Comparison of ENCODE assay signal across 21 cellular contexts in genomic region chr13:75675421-75675820, GRCh38. TPM values are rescaled to one million over a fixed set of nuclear protein-coding genes. Genes with fewer than 3 reads are reported as not detected.
DNase-seq lines count a peak whose midpoint lies in the region; ATAC-seq, FAIRE-seq and TF ChIP-seq lines count a peak whose summit lies in the region.
"Had no signal": no experiment of that assay in that cellular context is flagged by ENCODE, and none has a peak within 500 bp of the region (broad histone marks: within the 10 kb centered on the region; RNA-seq: fewer than 3 reads in every experiment).

No MANE protein-coding gene starts in this region.

- H2AK5ac ChIP-seq in H1 (ENCODE audit: low read depth, low read length): no peak overlapping the region
- no peak overlapping the region for H2AK5ac ChIP-seq in mesenchymal stem cell (ENCODE audit: low read length, severe bottlenecking)

- no peak overlapping the region for H3K18ac ChIP-seq in H1 (ENCODE audit: extremely low read depth, low read length)
- no peak overlapping the region for H3K18ac ChIP-seq in mesenchymal stem cell (ENCODE audit: low read depth in 1 of 2, low read length in 2 of 2)

- H3K23ac ChIP-seq in H1 (ENCODE audit: insufficient read length) (no peak overlapping the region), mesenchymal stem cell (ENCODE audit: low read length in 2 of 2) (no peak overlapping the region)

- DNase-seq in MCF 10A (ENCODE audit: unreplicated experiment) (peak; percentile 20), breast epithelium (ENCODE audit: low spot score in 2 of 2) (no peak), H1 (ENCODE audit: low read depth in 1 of 2, low spot score in 2 of 2) (no peak), mesenchymal stem cell (no peak), inferior parietal cortex (ENCODE audit: extremely low spot score) (no peak), frontal cortex (ENCODE audit: low spot score in 2 of 2) (no peak)
- no peak for DNase-seq in activated CD4-positive, alpha-beta T cell treated with anti-CD3 and anti-CD28 coated beads, Interleukin-2, amount 10 ng/mL, durations not matched to agents 24 days and 14 days
- DNase-seq: activated B cell treated with CpG ODN at 0.5 μM for 24 hours; activated CD8-positive, alpha-beta memory T cell treated with anti-CD3 and anti-CD28 coated beads for 24 hours; brain microvascular endothelial cell; NCI-H774; PC-9; right cardiac atrium; SJCRH30; stimulated activated naive CD4-positive, alpha-beta T cell; T-helper 2 cell had no signal

- FAIRE-seq in H1 (lab: Jason Lieb, UNC): peak; percentile 32
- no peak for FAIRE-seq in frontal cortex (lab: Jason Lieb, UNC)

- ATAC-seq in HG02884 (IDR thresholded peaks at IDR 0.05; ENCODE audit: unreplicated experiment): no peak
- ATAC-seq: HCT116, right cardiac atrium had no signal

- TF ChIP-seq POLR2A in breast epithelium (IDR thresholded peaks at IDR 0.05) (no peak), H1 (IDR thresholded peaks at IDR 0.05; ENCODE audit: control extremely low read depth in 1 of 2, low read depth in 2 of 2, low read length in 2 of 2) (no peak)

- no peak overlapping the region for H3K4ac ChIP-seq in H1 (replicated peaks; ENCODE audit: insufficient read length, low read depth, low read length)
- H3K4ac ChIP-seq in mesenchymal stem cell (ENCODE audit: low read depth in 1 of 2, low read length in 2 of 2): no peak overlapping the region

- TF ChIP-seq CTCF in MCF 10A (IDR thresholded peaks at IDR 0.05; ENCODE audit: unreplicated experiment) (no peak), breast epithelium (IDR thresholded peaks at IDR 0.05) (no peak), H1 (IDR thresholded peaks at IDR 0.05; ENCODE audit: control extremely low read depth in 1 of 3, insufficient read depth in 1 of 3, low read depth in 1 of 3, low read length in 3 of 3) (no peak)

- H3K9me3 ChIP-seq in breast epithelium: no peaks in the 10 kb centered on the region
- H3K9me3 ChIP-seq in H1 (ENCODE audit: insufficient read depth in 2 of 2, low read depth in 1 of 2, low read length in 1 of 2): no peaks in the 10 kb centered on the region
- H3K9me3 ChIP-seq in mesenchymal stem cell (ENCODE audit: control insufficient read depth, low read length): no peaks in the 10 kb centered on the region
- H3K9me3 ChIP-seq: SJCRH30 had no signal

- H3K4me3 Mint-ChIP-seq in MCF 10A (ENCODE audit: unreplicated experiment): peak overlapping the region; percentile 79
- H3K4me3 Mint-ChIP-seq in activated CD4-positive, alpha-beta T cell treated with anti-CD3 and anti-CD28 coated beads, Interleukin-2, amount 10 ng/mL, durations not matched to agents 24 days and 14 days: no peak overlapping the region
- H3K4me3 Mint-ChIP-seq: activated B cell treated with CpG ODN at 0.5 μM for 24 hours; activated naive CD8-positive, alpha-beta T cell had no signal

- no peak overlapping the region for H4K91ac ChIP-seq in H1 (replicated peaks; ENCODE audit: insufficient read length, low read length)
- no peak overlapping the region for H4K91ac ChIP-seq in mesenchymal stem cell (ENCODE audit: low read length)

- no peak overlapping the region for H3K14ac ChIP-seq in H1 (ENCODE audit: insufficient read length)
- no peak overlapping the region for H3K14ac ChIP-seq in mesenchymal stem cell (ENCODE audit: low read length in 2 of 2)

- H3K4me1 ChIP-seq in breast epithelium (no peaks in the 10 kb centered on the region), H1 (replicated peaks in 1 of 4; ENCODE audit: control insufficient read depth in 3 of 4, insufficient read depth in 4 of 4, low read length in 3 of 4) (0 out of 7 replicates have a peak, but pooled peaks cover 0 to 3% (median 0%) of the 10 kb centered on the region in 4 experiments), mesenchymal stem cell (ENCODE audit: control insufficient read depth, insufficient read depth, low read depth, low read length) (peaks cover 1% of the 10 kb centered on the region)
- H3K4me1 ChIP-seq: SJCRH30 had no signal

- no peak for TF ChIP-seq RAD21 in H1 (IDR thresholded peaks at IDR 0.05 in 1 of 2, conservative IDR thresholded peaks at IDR 0.05 in 1 of 2; ENCODE audit: low read depth in 2 of 2, low read length in 2 of 2)

- intact Hi-C loops in MCF 10A (cut with micrococcal nuclease) (loop anchor here (2.0 to 10.0 kb wide), 3 partner anchors 797 to 1319 kb away; partner anchors contain the start of gene CLN5), breast epithelium (cut with DNase I; ENCODE audit: low total_unique reads) (no loop called here)
- intact Hi-C loops in activated CD4-positive, alpha-beta T cell treated with anti-CD3 and anti-CD28 coated beads, Interleukin-2, amount 10 ng/mL, durations not matched to agents 24 days and 14 days (cut with micrococcal nuclease): no loop called here

- no peak overlapping the region for H4K8ac ChIP-seq in H1 (ENCODE audit: extremely low read depth, insufficient read depth, low read length)
- no peak overlapping the region for H4K8ac ChIP-seq in mesenchymal stem cell (ENCODE audit: low read length)

- no peak overlapping the region for H4K5ac ChIP-seq in H1 (ENCODE audit: insufficient read length, low read depth, low read length)

- no peak for TF ChIP-seq EP300 in H1 (IDR thresholded peaks at IDR 0.05; ENCODE audit: borderline replicate concordance in 1 of 2, low read depth in 2 of 2, low read length in 2 of 2)

- H3K4me3 ChIP-seq in breast epithelium (peak overlapping the region in 1 of 3 donors; percentile 37), H1 (ENCODE audit: extremely low read depth in 1 of 4, insufficient read depth in 2 of 4, low read depth in 3 of 4, low read length in 4 of 4) (no peak overlapping the region), mesenchymal stem cell (ENCODE audit: insufficient read depth in 1 of 2, low read depth in 1 of 2, low read length in 2 of 2) (peak overlapping the region in 1 of 2 experiments; percentile 55)
- H3K4me3 ChIP-seq: lung, PC-9, SJCRH30 had no signal

- H2BK20ac ChIP-seq in H1 (ENCODE audit: low read length): no peak overlapping the region

- H2BK12ac ChIP-seq in H1 (ENCODE audit: low read depth, low read length) (no peak overlapping the region), mesenchymal stem cell (ENCODE audit: low read length in 2 of 2) (no peak overlapping the region)

- H2BK5ac ChIP-seq in H1 (ENCODE audit: low read depth, low read length) (no peak overlapping the region), mesenchymal stem cell (ENCODE audit: low read depth, low read length, poor library complexity, severe bottlenecking) (no peak overlapping the region)

- H3K27ac ChIP-seq in breast epithelium (no peak overlapping the region), H1 (ENCODE audit: low read depth, low read length) (no peak overlapping the region), mesenchymal stem cell (ENCODE audit: low read length, poor library complexity, severe bottlenecking) (no peak overlapping the region)
- H3K27ac ChIP-seq: 22Rv1, PC-9, SJCRH30 had no signal

- no peaks in the 10 kb centered on the region for H3K36me3 ChIP-seq in breast epithelium
- H3K36me3 ChIP-seq in H1 (ENCODE audit: control insufficient read depth in 2 of 4, insufficient read depth in 4 of 4, low read length in 3 of 4): no peaks in the 10 kb centered on the region
- H3K36me3 ChIP-seq in mesenchymal stem cell (ENCODE audit: control insufficient read depth in 1 of 2, insufficient read depth in 2 of 2, low read depth in 1 of 2, low read length in 2 of 2): peaks cover 7 to 15% of the 10 kb centered on the region in 2 experiments
- H3K36me3 ChIP-seq: SJCRH30 had no signal

- H2AFZ ChIP-seq in H1 (ENCODE audit: low read length) (no peak overlapping the region), mesenchymal stem cell (ENCODE audit: low read depth, low read length) (no peak overlapping the region)
- H2AFZ ChIP-seq: PC-9 had no signal

- H2BK120ac ChIP-seq in H1 (replicated peaks; ENCODE audit: low read depth, low read length) (no peak overlapping the region), mesenchymal stem cell (ENCODE audit: low read depth, low read length) (no peak overlapping the region)

- CTCF ChIA-PET in MCF 10A (lab: Yijun Ruan, JAX): interaction anchor here (0.6 to 5.5 kb wide), 14 partner anchors 9 to 1142 kb away, joined by 3 to 63 read pairs (median 4); no protein-coding TSS in a partner anchor
- CTCF ChIA-PET in H1 (lab: Charles Lee; ENCODE audit: partially characterized antibody): interaction anchor here (0.9 to 5.3 kb wide), 12 partner anchors 8 to 1227 kb away, joined by 3 to 42 read pairs (median 6); partner anchors contain the start of gene LMO7

- no peaks in the 10 kb centered on the region for H4K20me1 ChIP-seq in H1 (replicated peaks in 1 of 2; ENCODE audit: control insufficient read depth in 1 of 2, insufficient read depth in 2 of 2, low read length in 2 of 2)

- no peaks in the 10 kb centered on the region for H3K27me3 Mint-ChIP-seq in MCF 10A (ENCODE audit: insufficient read depth, unreplicated experiment)
- H3K27me3 Mint-ChIP-seq in activated CD4-positive, alpha-beta T cell treated with anti-CD3 and anti-CD28 coated beads, Interleukin-2, amount 10 ng/mL, durations not matched to agents 24 days and 14 days: no peaks in the 10 kb centered on the region
- H3K27me3 Mint-ChIP-seq: activated B cell treated with CpG ODN at 0.5 μM for 24 hours; activated naive CD8-positive, alpha-beta T cell had no signal

- H3K4me1 Mint-ChIP-seq in MCF 10A (ENCODE audit: insufficient read depth, unreplicated experiment): peaks cover 8% of the 10 kb centered on the region
- H3K4me1 Mint-ChIP-seq in activated CD4-positive, alpha-beta T cell treated with anti-CD3 and anti-CD28 coated beads, Interleukin-2, amount 10 ng/mL, durations not matched to agents 24 days and 14 days: no peaks in the 10 kb centered on the region
- H3K4me1 Mint-ChIP-seq: activated B cell treated with CpG ODN at 0.5 μM for 24 hours had no signal

- H3K79me1 ChIP-seq in H1 (ENCODE audit: low read depth, low read length) (no peaks in the 10 kb centered on the region), mesenchymal stem cell (replicated peaks; ENCODE audit: low read length, poor library complexity, severe bottlenecking) (peaks cover 11% of the 10 kb centered on the region)

- H3K27ac Mint-ChIP-seq in MCF 10A (ENCODE audit: low read depth, unreplicated experiment): peak overlapping the region; percentile 93
- no peak overlapping the region for H3K27ac Mint-ChIP-seq in activated CD4-positive, alpha-beta T cell treated with anti-CD3 and anti-CD28 coated beads, Interleukin-2, amount 10 ng/mL, durations not matched to agents 24 days and 14 days
- H3K27ac Mint-ChIP-seq: activated B cell treated with CpG ODN at 0.5 μM for 24 hours; activated naive CD8-positive, alpha-beta T cell had no signal

- H3K4me2 ChIP-seq in H1 (ENCODE audit: insufficient read depth in 1 of 2, low read depth in 2 of 2, low read length in 2 of 2) (no peak overlapping the region), mesenchymal stem cell (ENCODE audit: low read length, poor library complexity, severe bottlenecking) (no peak overlapping the region)
- H3K4me2 ChIP-seq: PC-9 had no signal

- no TSS peak for BruUV-seq in MCF 10A (replicated peaks; lab: Mats Ljungman, UMichigan)

- no peaks in the 10 kb centered on the region for H3K79me2 ChIP-seq in H1 (ENCODE audit: control insufficient read depth in 1 of 2, insufficient read depth in 2 of 2, low read length in 2 of 2)

- H3K27me3 ChIP-seq in breast epithelium (no peaks in the 10 kb centered on the region), H1 (replicated peaks in 1 of 4; ENCODE audit: control insufficient read depth in 3 of 4, extremely low read depth in 1 of 4, insufficient read depth in 3 of 4, low read length in 3 of 4) (no peaks in the 10 kb centered on the region), mesenchymal stem cell (ENCODE audit: control insufficient read depth in 1 of 2, insufficient read depth in 1 of 2, low read length in 2 of 2) (no peaks in the 10 kb centered on the region)
- H3K27me3 ChIP-seq: brain microvascular endothelial cell, SJCRH30 had no signal

- no peak overlapping the region for H2BK15ac ChIP-seq in H1 (ENCODE audit: low read length)
- no peak overlapping the region for H2BK15ac ChIP-seq in mesenchymal stem cell (ENCODE audit: low read depth, poor library complexity, severe bottlenecking)

- H3K36me3 Mint-ChIP-seq in MCF 10A (ENCODE audit: insufficient read depth, unreplicated experiment): peaks cover 10% of the 10 kb centered on the region
- H3K36me3 Mint-ChIP-seq in activated CD4-positive, alpha-beta T cell treated with anti-CD3 and anti-CD28 coated beads, Interleukin-2, amount 10 ng/mL, durations not matched to agents 24 days and 14 days (ENCODE audit: low read depth): no peaks in the 10 kb centered on the region

- no peak overlapping the region for H3K9ac ChIP-seq in H1 (replicated peaks in 1 of 4; ENCODE audit: extremely low read depth in 1 of 4, low read depth in 3 of 4, low read length in 3 of 4)
- peak overlapping the region; percentile 83 for H3K9ac ChIP-seq in mesenchymal stem cell (ENCODE audit: low read length)

- no peak overlapping the region for H3K56ac ChIP-seq in H1 (replicated peaks; ENCODE audit: insufficient read length, low read depth, low read length)

- H3K23me2 ChIP-seq in H1 (ENCODE audit: low read depth, low read length): no peaks in the 10 kb centered on the region

- POLR2A ChIA-PET in MCF 10A (lab: Yijun Ruan, JAX) (interaction anchor here (0.7 to 1.2 kb wide), 11 partner anchors 9 to 1214 kb away, joined by 3 to 9 read pairs (median 4); no protein-coding TSS in a partner anchor), H1 (lab: Charles Lee; ENCODE audit: partially characterized antibody) (no interaction called here)

- no peaks in the 10 kb centered on the region for H3K9me3 Mint-ChIP-seq in MCF 10A (ENCODE audit: unreplicated experiment)
- no peaks in the 10 kb centered on the region for H3K9me3 Mint-ChIP-seq in activated CD4-positive, alpha-beta T cell treated with anti-CD3 and anti-CD28 coated beads, Interleukin-2, amount 10 ng/mL, durations not matched to agents 24 days and 14 days
- H3K9me3 Mint-ChIP-seq: activated B cell treated with CpG ODN at 0.5 μM for 24 hours had no signal

RNA-seq across cellular contexts. Expression of gene LMO7, which starts 39.3 kb away (rescaled TPM):
- total RNA-seq in MCF 10A (2022) (30.8 and 47.1 TPM in 2 replicates), breast epithelium (10 to 100 TPM; 11.0 to 71.3 (median 32.8) TPM), frontal cortex (118 TPM)
- 24.3 and 28.3 TPM in 2 replicates for total RNA-seq in H1 (2021; fragmentation: NEBNext Ultra II Directional; extraction: Animal tissue kit (Norgen Biotek cat#: 25700))
- polyA plus RNA-seq in H1 (2011; rRNA removed): 8.1 and 11.3 TPM in 2 replicates
- polyA plus RNA-seq in H1 (2011; cell fraction: cytosol; rRNA removed): 5.1 TPM
- 42.3 TPM for polyA plus RNA-seq in H1 (2011; cell fraction: nucleus; rRNA removed)
- 12.8 to 18.0 TPM (median 15.0 TPM) in 4 replicates for polyA plus RNA-seq in H1 (2012, experiment 1 of 2)
- polyA plus RNA-seq in H1 (2012, experiment 2 of 2): 1.6 TPM
- 43.1 TPM for polyA plus RNA-seq in H1 (2013, experiment 1 of 2)
- polyA plus RNA-seq in H1 (2013, experiment 2 of 2): 50.3 TPM
- 6.0 and 12.3 TPM in 2 replicates for polyA minus RNA-seq in H1 (2011; rRNA and poly(A)+ RNA removed)
- 7.8 TPM for polyA minus RNA-seq in H1 (2011; cell fraction: cytosol; rRNA and poly(A)+ RNA removed)
- 32.8 TPM for polyA minus RNA-seq in H1 (2011; cell fraction: nucleus; rRNA and poly(A)+ RNA removed)
- polyA plus RNA-seq in mesenchymal stem cell (2013, experiment 1 of 2): 135 TPM
- 129 TPM for polyA plus RNA-seq in mesenchymal stem cell (2013, experiment 2 of 2)
- 4.3 and 5.8 TPM in 2 replicates for total RNA-seq in activated CD4-positive, alpha-beta T cell treated with anti-CD3 and anti-CD28 coated beads, Interleukin-2, amount 10 ng/mL, durations not matched to agents 24 days and 14 days
